Comparison of ENCODE assay signal across 8 cellular contexts in genomic region chr4:158209825-158210807, GRCh38. TPM values are rescaled to one million over a fixed set of nuclear protein-coding genes. Genes with fewer than 3 reads are reported as not detected.
DNase-seq lines count a peak whose midpoint lies in the region; ATAC-seq and TF ChIP-seq lines count a peak whose summit lies in the region.

TSS of gene TMEM144 (plus strand) at chr4:158210486. CDS start at chr4:158212668, 2,182 bp downstream.

- TF ChIP-seq POLR2A in ovary (IDR thresholded peaks at IDR 0.05): peak; percentile 40

- DNase-seq in Ammon's horn (ENCODE audit: low spot score) (peak; percentile 98), GM19238 (ENCODE audit: insufficient read length, low spot score) (peak; percentile 28), RPMI7951 (ENCODE audit: low read depth) (peak; percentile 85), amniotic epithelial cell (ENCODE audit: low read depth) (peak; percentile 85), left cardiac atrium (peak; percentile 94), ovary (peak; percentile 87 to 92 (median 91))

- whole genome bisulfite sequencing in ovary, 3 donors: 11 to 12% (median 11%) methylated on average over 34 of the region's 34 CpGs
- WGBS in urinary bladder: 12% methylated on average over 34 of the region's 34 CpGs

- H3K9me3 ChIP-seq in ovary: no peaks in the 10 kb centered on the region

- intact Hi-C loops in left cardiac atrium (cut with DNase I): no loop called here
- intact Hi-C loops in ovary (cut with DNase I): no loop called here

- H3K27ac ChIP-seq in ovary (peak within 1 kb of the TSS; percentile 91 to 93), urinary bladder (ENCODE audit: low read depth) (peak within 1 kb of the TSS; percentile 94)

- H3K4me3 ChIP-seq in ovary: peak within 1 kb of the TSS; percentile 37
- peak within 1 kb of the TSS; percentile 26 for H3K4me3 ChIP-seq in urinary bladder (ENCODE audit: low read depth, low read length)

- TF ChIP-seq EP300 in ovary (IDR thresholded peaks at IDR 0.05): no peak

- ATAC-seq in HG03342 (IDR thresholded peaks at IDR 0.05; ENCODE audit: unreplicated experiment) (peak; percentile 92), left cardiac atrium (peak; percentile 99)

- H3K4me1 ChIP-seq in ovary (ENCODE audit: insufficient read depth) (peaks cover 2% of the 10 kb centered on the region), urinary bladder (ENCODE audit: insufficient read depth) (no peaks in the 10 kb centered on the region)

- peak in 1 of 3 donors; percentile 36 for TF ChIP-seq CTCF in ovary (IDR thresholded peaks at IDR 0.05)

- H3K27me3 ChIP-seq in ovary: no peaks in the 10 kb centered on the region

- H3K36me3 ChIP-seq in ovary (no peaks in the 10 kb centered on the region), urinary bladder (ENCODE audit: insufficient read depth) (no peaks in the 10 kb centered on the region)

RNA-seq across cellular contexts. Expression of gene TMEM144, which starts in this region (rescaled TPM):
- 0.78 and 2.5 TPM in 2 replicates for total RNA-seq in RPMI7951 (2014; rRNA removed; shearing (Covaris generic))
- total RNA-seq in left cardiac atrium (10 to 100 TPM in 1 of 2 donors, 1 to 10 TPM in 1; 9.3 to 11.1 TPM), ovary (10 to 100 TPM in 3 of 7 donors, 1 to 10 TPM in 4; 5.6 to 14.9 (median 9.0) TPM), urinary bladder (30.3 TPM)
- polyA plus RNA-seq in ovary (1 to 10 TPM; 5.4 to 8.4 TPM), urinary bladder (2.1 TPM)

Comparison
In these comparisons a context has a peak if more than half of its experiments do, and no peak if none do; other contexts are left out.
1. Peak in every context shown above with its lines: DNase-seq, ATAC-seq, H3K4me3 ChIP-seq and H3K27ac ChIP-seq.
2. DNase-seq: peak in every context shown above with its lines; median percentile 98 in Ammon's horn; 94 in left cardiac atrium; 91 in ovary; 85 in RPMI7951; 85 in amniotic epithelial cell; 28 in GM19238.